ENCODE assay signal across 8 cellular contexts in genomic region chr6:52286798-52287432, GRCh38. TPM values are rescaled to one million over a fixed set of nuclear protein-coding genes. Genes with fewer than 3 reads are reported as not detected.
DNase-seq lines count a peak whose midpoint lies in the region; ATAC-seq and TF ChIP-seq lines count a peak whose summit lies in the region.

No MANE protein-coding gene starts in this region.

- POLR2A ChIA-PET in CD8-positive, alpha-beta memory T cell (lab: Charles Lee) = interaction anchor here (0.8 to 2.1 kb wide), 5 partner anchors 20 to 113 kb away, joined by 3 to 8 read pairs (median 5); partner anchors contain the start of gene PAQR8

- no peaks in the 10 kb centered on the region for H3K9me3 Mint-ChIP-seq in CD8-positive, alpha-beta memory T cell
- H3K9me3 Mint-ChIP-seq in neural crest cell = no peaks in the 10 kb centered on the region

- H3K27me3 Mint-ChIP-seq in CD8-positive, alpha-beta memory T cell = no peaks in the 10 kb centered on the region
- H3K27me3 Mint-ChIP-seq in neural crest cell (ENCODE audit: low read depth) = no peaks in the 10 kb centered on the region

- intact Hi-C loops in esophagus muscularis mucosa (cut with DNase I) = loop anchor here (10.0 kb wide), 2 partner anchors 78 to 288 kb away; partner anchors contain the start of genes PAQR8 and TRAM2

- TF ChIP-seq CTCF in esophagus muscularis mucosa (IDR thresholded peaks at IDR 0.05) (peak; percentile 61 to 71 (median 62)), neural crest cell (conservative IDR thresholded peaks at IDR 0.05) (peak; percentile 81), upper lobe of left lung (IDR thresholded peaks at IDR 0.05) (peak; percentile 30 to 62 (median 48))

- no peaks in the 10 kb centered on the region for H3K9me3 ChIP-seq in CD8-positive, alpha-beta memory T cell (ENCODE audit: low read length)
- H3K9me3 ChIP-seq in esophagus muscularis mucosa (no peaks in the 10 kb centered on the region), upper lobe of left lung (no peaks in the 10 kb centered on the region)

- H3K4me3 ChIP-seq in CD8-positive, alpha-beta memory T cell (ENCODE audit: low read length) = no peak overlapping the region
- H3K4me3 ChIP-seq in esophagus muscularis mucosa = no peak overlapping the region
- no peak overlapping the region for H3K4me3 ChIP-seq in upper lobe of left lung

- peaks cover 6 to 14% (median 8%) of the 10 kb centered on the region in 3 donors for H3K36me3 Mint-ChIP-seq in CD8-positive, alpha-beta memory T cell
- peaks cover 13% of the 10 kb centered on the region for H3K36me3 Mint-ChIP-seq in neural crest cell (ENCODE audit: low read depth)

- H3K27me3 ChIP-seq in CD8-positive, alpha-beta memory T cell (ENCODE audit: insufficient read depth, low read length, poor library complexity, severe bottlenecking) = no peaks in the 10 kb centered on the region
- H3K27me3 ChIP-seq in esophagus muscularis mucosa (no peaks in the 10 kb centered on the region), upper lobe of left lung (no peaks in the 10 kb centered on the region)

- TF ChIP-seq EP300 in esophagus muscularis mucosa (IDR thresholded peaks at IDR 0.05) = no peak
- no peak for TF ChIP-seq EP300 in upper lobe of left lung (IDR thresholded peaks at IDR 0.05)

- 23% methylated on average over 2 of the region's 2 CpGs for whole genome bisulfite sequencing in esophagus muscularis mucosa
- 18 to 23% methylated on average over 2 of the region's 2 CpGs for WGBS in upper lobe of left lung, 2 donors

- no peak for TF ChIP-seq POLR2A in esophagus muscularis mucosa (IDR thresholded peaks at IDR 0.05; ENCODE audit: low read depth)
- no peak for TF ChIP-seq POLR2A in upper lobe of left lung (IDR thresholded peaks at IDR 0.05)

- H3K27ac Mint-ChIP-seq in CD8-positive, alpha-beta memory T cell = peak overlapping the region in 6 of 8 donors; percentile 30 to 94 (median 84)
- no peak overlapping the region for H3K27ac Mint-ChIP-seq in neural crest cell (ENCODE audit: unreplicated experiment)

- peaks cover 4% of the 10 kb centered on the region for H3K36me3 ChIP-seq in CD8-positive, alpha-beta memory T cell (ENCODE audit: insufficient read depth, low read length)
- H3K36me3 ChIP-seq in esophagus muscularis mucosa (peaks cover 1 to 11% (median 8%) of the 10 kb centered on the region in 4 donors), upper lobe of left lung (peaks cover 1 to 8% (median 5%) of the 10 kb centered on the region in 4 donors)

- DNase-seq in CD8-positive, alpha-beta memory T cell = peak; percentile 22 to 71 (median 41)
- DNase-seq in HPDE6-E6E7 (ENCODE audit: extremely low spot score) = peak; percentile 34
- peak; percentile 63 for DNase-seq in NCI-H82 treated with DMSO at 0.1 percent for 48 hours (lab: John Stamatoyannopoulos, UW; ENCODE audit: unreplicated experiment)
- peak; percentile 61 for DNase-seq in activated CD8-positive, alpha-beta memory T cell treated with anti-CD3 and anti-CD28 coated beads, Interleukin-2, amount 50 U/mL, for 4 hours
- no peak for DNase-seq in esophagus muscularis mucosa (ENCODE audit: extremely low spot score)
- DNase-seq in neural crest cell (ENCODE audit: low read depth, low spot score) = peak; percentile 72
- DNase-seq in upper lobe of left lung = peak in 1 of 2 donors; percentile 73

- ATAC-seq in upper lobe of left lung (ENCODE audit: low FRiP score in 2 of 2) (no peak), HG02642 (IDR thresholded peaks at IDR 0.05; ENCODE audit: poor library complexity, unreplicated experiment) (no peak)

- H3K4me1 ChIP-seq in CD8-positive, alpha-beta memory T cell (ENCODE audit: insufficient read depth, low read length) = peaks cover 43% of the 10 kb centered on the region
- H3K4me1 ChIP-seq in esophagus muscularis mucosa (peaks cover 13 to 21% (median 17%) of the 10 kb centered on the region in 4 donors), upper lobe of left lung (peaks cover 9 to 19% (median 14%) of the 10 kb centered on the region in 4 donors)

- CTCF ChIA-PET in CD8-positive, alpha-beta memory T cell (lab: Charles Lee) = interaction anchor here (1.3 to 6.1 kb wide), 15 partner anchors 8 to 376 kb away, joined by 3 to 138 read pairs (median 7); partner anchors contain the start of gene PAQR8

- peak overlapping the region; percentile 71 for H3K27ac ChIP-seq in CD8-positive, alpha-beta memory T cell (ENCODE audit: low read depth, low read length)
- H3K27ac ChIP-seq in esophagus muscularis mucosa (replicated peaks in 1 of 4) = no peak overlapping the region
- no peak overlapping the region for H3K27ac ChIP-seq in upper lobe of left lung

- H3K4me1 Mint-ChIP-seq in CD8-positive, alpha-beta memory T cell = peaks cover 23 to 43% (median 36%) of the 10 kb centered on the region in 3 donors
- peaks cover 26% of the 10 kb centered on the region for H3K4me1 Mint-ChIP-seq in neural crest cell

- H3K4me3 Mint-ChIP-seq in CD8-positive, alpha-beta memory T cell = peak overlapping the region in 5 of 7 donors; percentile 29 to 81 (median 42)
- peak overlapping the region; percentile 87 for H3K4me3 Mint-ChIP-seq in neural crest cell

RNA-seq across cellular contexts. Expression of gene MCM3, which starts 2.4 kb away (rescaled TPM):
- 100 to 1,000 TPM; 262 to 263 TPM for total RNA-seq in CD8-positive, alpha-beta memory T cell
- 59.0 TPM for polyA plus RNA-seq in CD8-positive, alpha-beta memory T cell
- total RNA-seq in esophagus muscularis mucosa = 10 to 100 TPM; 32.4 to 42.6 (median 41.1) TPM
- total RNA-seq in neural crest cell = 210 and 211 TPM in 2 replicates
- total RNA-seq in upper lobe of left lung = 10 to 100 TPM; 20.4 to 35.9 (median 28.2) TPM

RNA-seq across cellular contexts. Expression of gene IL17F, which starts 42.6 kb away (rescaled TPM):
- total RNA-seq in CD8-positive, alpha-beta memory T cell = 1 to 10 TPM in 1 of 2 experiments, under 1 TPM in 1; 0.84 to 2.3 TPM
- not detected for polyA plus RNA-seq in CD8-positive, alpha-beta memory T cell
- total RNA-seq in esophagus muscularis mucosa = not detected
- not detected in 2 replicates for total RNA-seq in neural crest cell
- total RNA-seq in upper lobe of left lung = not detected
